In genomic region chr15:34969340-34970097, GRCh38 we compare ENCODE assay signal across 1 cellular context.
TF ChIP-seq lines count a peak whose summit lies in the region.

Gene AQR (minus strand): TSS chr15:34969742. CDS start chr15:34969613, 129 bp downstream.

TF ChIP-seq in K562, 482 proteins besides CTCF, POLR2A, EP300 and RAD21 (continued from another document and continues in another):
- TF ChIP-seq ZNF518B (CRISPR knock-in tag; IDR thresholded peaks at IDR 0.05) (no peak), BCLAF1 (IDR thresholded peaks at IDR 0.05; ENCODE audit: borderline replicate concordance in 1 of 2, control insufficient read depth in 1 of 2, low read depth in 2 of 2, low read length in 1 of 2) (peak in 1 of 2 experiments; percentile 96; a peak in 2 of 4 replicates), BACH1 (tag; IDR thresholded peaks at IDR 0.05) (no peak), KDM5B (IDR thresholded peaks at IDR 0.05; ENCODE audit: insufficient replicate concordance, low read depth, low read length) (peak; percentile 94), NFIX (CRISPR knock-in tag; IDR thresholded peaks at IDR 0.05; ENCODE audit: low read depth) (no peak), RAD51 (IDR thresholded peaks at IDR 0.05; ENCODE audit: borderline replicate concordance, low read depth) (no peak; the same call in 1 of the 2 replicates), SRSF9 (IDR thresholded peaks at IDR 0.05; ENCODE audit: borderline replicate concordance, low read depth, low read length) (no peak), RFX7 (CRISPR knock-in tag; IDR thresholded peaks at IDR 0.05) (no peak), SP1 (CRISPR knock-in tag; IDR thresholded peaks at IDR 0.05) (peak; percentile 90), TFAP4 (CRISPR knock-in tag; IDR thresholded peaks at IDR 0.05; ENCODE audit: borderline replicate concordance) (peak; percentile 87), CREM (IDR thresholded peaks at IDR 0.05; ENCODE audit: low read depth) (peak; percentile 96), ID3 (CRISPR knock-in tag; IDR thresholded peaks at IDR 0.05) (no peak), ID3 (tag; IDR thresholded peaks at IDR 0.05) (no peak), CREBBP (IDR thresholded peaks at IDR 0.05; ENCODE audit: low read depth, low read length) (no peak), KAT7 (CRISPR knock-in tag; IDR thresholded peaks at IDR 0.05; ENCODE audit: borderline replicate concordance) (peak; percentile 53; the same call in 1 of the 2 replicates), TFE3 (CRISPR knock-in tag; IDR thresholded peaks at IDR 0.05) (no peak), MTA2 (IDR thresholded peaks at IDR 0.05; ENCODE audit: low read depth) (no peak; the same call in 1 of the 2 replicates), EZH2 (IDR thresholded peaks at IDR 0.05; ENCODE audit: borderline replicate concordance, low read depth, low read length) (no peak), ZNF639 (CRISPR knock-in tag; conservative IDR thresholded peaks at IDR 0.05 in 1 of 2, IDR thresholded peaks at IDR 0.05 in 1 of 2) (peak in 1 of 2 experiments; percentile 96; a peak in 2 of 4 replicates), HNRNPH1 (optimal IDR thresholded peaks at IDR 0.05; ENCODE audit: low read depth, low read length) (no peak), XRCC3 (IDR thresholded peaks at IDR 0.05) (no peak), BRF2 (IDR thresholded peaks at IDR 0.05; ENCODE audit: borderline replicate concordance, insufficient read depth, insufficient read length) (no peak), FIP1L1 (IDR thresholded peaks at IDR 0.05; ENCODE audit: low read depth, low read length, poor library complexity, severe bottlenecking) (peak; percentile 24), JUN (IDR thresholded peaks at IDR 0.05; ENCODE audit: borderline replicate concordance, low read depth, low read length) (peak; percentile 27; the same call in 1 of the 2 replicates), JUN (CRISPR knock-in tag; IDR thresholded peaks at IDR 0.05; ENCODE audit: borderline replicate concordance) (no peak), ETS1 (conservative IDR thresholded peaks at IDR 0.05; ENCODE audit: control insufficient read depth, low read depth, low read length) (peak; percentile 79), ZNF3 (CRISPR knock-in tag; IDR thresholded peaks at IDR 0.05) (no peak), SIX5 (IDR thresholded peaks at IDR 0.05; ENCODE audit: borderline replicate concordance in 1 of 2, insufficient read depth in 1 of 2, low read depth in 1 of 2, low read length in 2 of 2) (peak; percentile 57 to 64; a peak in 3 of 4 replicates), MXI1 (IDR thresholded peaks at IDR 0.05; ENCODE audit: low read depth, low read length) (peak; percentile 53; the same call in 1 of the 2 replicates), TFAM (CRISPR knock-in tag; conservative IDR thresholded peaks at IDR 0.05) (no peak), PHB2 (IDR thresholded peaks at IDR 0.05; ENCODE audit: low read depth) (no peak), ARHGAP35 (IDR thresholded peaks at IDR 0.05; ENCODE audit: partially characterized antibody) (no peak), CEBPZ (IDR thresholded peaks at IDR 0.05; ENCODE audit: borderline replicate concordance, low read depth, low read length) (no peak), MCM2 (IDR thresholded peaks at IDR 0.05; ENCODE audit: low read depth) (no peak), HMGXB4 (CRISPR knock-in tag; IDR thresholded peaks at IDR 0.05) (peak; percentile 79), ZNF561 (CRISPR knock-in tag; conservative IDR thresholded peaks at IDR 0.05) (no peak), MEF2A (IDR thresholded peaks at IDR 0.05; ENCODE audit: control insufficient read depth, low read depth, low read length) (no peak), CREB3L1 (IDR thresholded peaks at IDR 0.05; ENCODE audit: borderline replicate concordance, low read depth) (peak; percentile 83), HDAC8 (tag; IDR thresholded peaks at IDR 0.05) (no peak)
